11 cellular contexts compared by ENCODE assay signal in the genomic region with DNA sequence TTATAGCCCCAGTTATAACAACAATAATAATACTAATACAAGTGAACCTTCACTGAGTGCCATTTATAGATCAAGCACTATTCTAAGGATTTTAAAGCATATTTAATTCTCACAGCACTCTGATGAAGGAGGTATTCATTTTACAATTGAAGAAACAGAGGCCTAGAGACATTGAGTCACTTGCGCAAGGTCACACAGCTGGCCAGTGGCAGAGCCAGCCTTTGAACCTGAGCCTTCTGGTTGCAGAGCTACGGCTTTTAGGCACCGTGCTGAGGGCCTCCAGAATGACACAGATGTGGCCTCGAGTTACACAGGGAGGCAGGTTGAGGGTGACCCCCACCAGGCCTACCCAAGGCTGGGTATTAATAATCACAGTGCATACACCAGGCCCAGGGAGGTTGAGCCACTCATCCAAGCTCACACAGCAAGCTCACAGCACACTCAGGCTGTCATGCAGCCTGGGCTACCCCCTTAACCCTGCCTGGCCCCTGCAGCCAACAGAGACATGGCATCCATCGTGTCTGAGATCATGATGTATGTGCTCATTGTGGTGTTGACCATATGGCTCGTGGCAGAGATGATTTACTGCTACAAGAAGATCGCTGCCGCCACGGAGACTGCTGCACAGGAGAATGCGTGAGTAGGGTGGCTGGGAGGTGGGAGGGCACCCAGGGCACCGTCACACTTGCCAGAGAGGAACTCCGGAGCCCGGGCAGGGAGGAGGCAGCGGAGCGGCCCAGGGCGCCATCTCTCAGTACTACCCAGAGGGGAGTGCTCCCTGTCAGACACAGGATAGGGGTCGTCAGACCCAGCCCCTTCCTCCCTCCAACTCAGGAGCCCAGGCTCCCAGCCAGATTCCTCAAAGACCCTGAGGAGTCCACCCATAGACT. TPM values are rescaled to one million over a fixed set of nuclear protein-coding genes. Genes with fewer than 3 reads are reported as not detected.
A peak's percentile ranks its signal among the peaks of the same experiment; 100 is the strongest.
DNase-seq lines count a peak whose midpoint lies in the region; ATAC-seq and TF ChIP-seq lines count a peak whose summit lies in the region.
"Had no signal": no experiment of that assay in that cellular context is flagged by ENCODE, and none has a peak within 500 bp of the region (broad histone marks: within the 10 kb centered on the region; RNA-seq: fewer than 3 reads in every experiment).

No MANE protein-coding gene starts in this region.

- no peaks in the 10 kb centered on the region for H3K79me1 ChIP-seq in mesendoderm (ENCODE audit: low read length)

- H3K4me1 ChIP-seq in mesendoderm (ENCODE audit: control insufficient read depth, low read depth, low read length) (peaks cover 12% of the 10 kb centered on the region), mammary epithelial cell (ENCODE audit: insufficient read depth, low read length) (peaks cover 3% of the 10 kb centered on the region)

- in situ Hi-C loops in mammary epithelial cell (cut with MboI; ENCODE audit: low sequenced_read_pairs in 2 of 2): no loop called here

- no peaks in the 10 kb centered on the region for H3K9me3 ChIP-seq in WERI-Rb-1 (ENCODE audit: severe bottlenecking)
- no peaks in the 10 kb centered on the region for H3K9me3 ChIP-seq in mammary epithelial cell (replicated peaks; ENCODE audit: insufficient read depth, low read length)

- no peaks in the 10 kb centered on the region for H4K20me1 ChIP-seq in mammary epithelial cell (ENCODE audit: insufficient read depth, low read length)

- CTCF ChIA-PET in mammary epithelial cell (lab: Charles Lee; ENCODE audit: low non-redundant PET): no interaction called here

- H3K4me2 ChIP-seq in mesendoderm (ENCODE audit: low read length) (peak overlapping the region; percentile 18), mammary epithelial cell (ENCODE audit: insufficient read depth, low read depth, low read length) (no peak overlapping the region)

- H2BK15ac ChIP-seq in mesendoderm (replicated peaks; ENCODE audit: low read depth): no peak overlapping the region

- no peak for TF ChIP-seq CTCF in WERI-Rb-1 (IDR thresholded peaks at IDR 0.05; ENCODE audit: low read depth, low read length)
- no peak for TF ChIP-seq CTCF in mammary epithelial cell (conservative IDR thresholded peaks at IDR 0.05 in 1 of 2, IDR thresholded peaks at IDR 0.05 in 1 of 2; ENCODE audit: extremely low read depth in 1 of 2, insufficient read depth in 1 of 2, low read depth in 1 of 2, low read length in 2 of 2)

- no peak overlapping the region for H2AK5ac ChIP-seq in mesendoderm (ENCODE audit: low read length)

- H4K8ac ChIP-seq in mesendoderm (ENCODE audit: low read depth, low read length): no peak overlapping the region

- no peak overlapping the region for H3K4ac ChIP-seq in mesendoderm (ENCODE audit: low read depth, low read length)

- H2BK5ac ChIP-seq in mesendoderm (ENCODE audit: low read length): no peak overlapping the region

- no peak overlapping the region for H3K18ac ChIP-seq in mesendoderm (ENCODE audit: low read length)

- H2BK120ac ChIP-seq in mesendoderm (ENCODE audit: low read depth, low read length): no peak overlapping the region

- no peak overlapping the region for H3K23ac ChIP-seq in mesendoderm (ENCODE audit: low read length)

- no peak overlapping the region for H2AFZ ChIP-seq in mammary epithelial cell (ENCODE audit: low read depth, low read length)

- H3K27ac ChIP-seq in WERI-Rb-1 (peak overlapping the region; percentile 77), mesendoderm (ENCODE audit: low read depth, low read length) (no peak overlapping the region), mammary epithelial cell (ENCODE audit: insufficient read depth, low read depth, low read length) (no peak overlapping the region)

- H3K9ac ChIP-seq in mesendoderm (ENCODE audit: low read length): peak overlapping the region; percentile 68
- H3K9ac ChIP-seq in mammary epithelial cell (ENCODE audit: insufficient read depth, low read length): no peak overlapping the region

- no peaks in the 10 kb centered on the region for H3K27me3 ChIP-seq in WERI-Rb-1 (ENCODE audit: insufficient read depth, low read depth, severe bottlenecking)
- no peaks in the 10 kb centered on the region for H3K27me3 ChIP-seq in mesendoderm (ENCODE audit: insufficient read depth, low read length, poor library complexity)
- no peaks in the 10 kb centered on the region for H3K27me3 ChIP-seq in mammary epithelial cell (ENCODE audit: insufficient read depth, low read length)

- H3K4me3 ChIP-seq in WERI-Rb-1 (ENCODE audit: low read depth, low read length) (no peak overlapping the region), mesendoderm (ENCODE audit: low read length) (no peak overlapping the region), mammary epithelial cell (replicated peaks in 1 of 3; ENCODE audit: insufficient read depth in 1 of 3, low read depth in 2 of 3, low read length in 3 of 3) (no peak overlapping the region)

- DNase-seq in A172 (ENCODE audit: low spot score): peak; percentile 22
- DNase-seq in GDM1 (lab: John Stamatoyannopoulos, UW): peak; percentile 37
- DNase-seq in WERI-Rb-1: peak; percentile 87
- DNase-seq in mesendoderm: no peak
- no peak for DNase-seq in mammary epithelial cell
- DNase-seq in T-helper 1 cell: no peak
- DNase-seq: activated naive CD8-positive, alpha-beta T cell treated with anti-CD3 and anti-CD28 coated beads for 36 hours; NCI-H1048 had no signal

- peaks cover 90% of the 10 kb centered on the region for H3K36me3 ChIP-seq in WERI-Rb-1
- no peaks in the 10 kb centered on the region for H3K36me3 ChIP-seq in mesendoderm (ENCODE audit: control insufficient read depth, insufficient read depth, low read length)
- H3K36me3 ChIP-seq in mammary epithelial cell (ENCODE audit: insufficient read depth, low read length): no peaks in the 10 kb centered on the region

- H3K56ac ChIP-seq in mesendoderm (ENCODE audit: low read length): peak overlapping the region; percentile 88

- no peak overlapping the region for H4K5ac ChIP-seq in mesendoderm (ENCODE audit: low read length)

- H3K79me2 ChIP-seq in mesendoderm (ENCODE audit: control insufficient read depth, insufficient read depth, low read length) (no peaks in the 10 kb centered on the region), mammary epithelial cell (ENCODE audit: insufficient read depth, low read length) (no peaks in the 10 kb centered on the region)

- ATAC-seq in HG03378 (IDR thresholded peaks at IDR 0.05; ENCODE audit: unreplicated experiment) (no peak), HG02610 (IDR thresholded peaks at IDR 0.05; ENCODE audit: unreplicated experiment) (no peak)

- no TSS peak for BruUV-seq in mammary epithelial cell (replicated peaks; lab: Mats Ljungman, UMichigan)

- intact Hi-C loops in mammary epithelial cell (cut with micrococcal nuclease): no loop called here

- dilution Hi-C loops in mammary epithelial cell (cut with HindIII; ENCODE audit: low sequenced_read_pairs): no loop called here

- WGBS in mesendoderm (ENCODE audit: extremely low coverage, insufficient coverage, low lambda C conversion rate): no CpG with 5 or more reads among the region's 17 CpGs
- 92% methylated on average over 16 of the region's 17 CpGs for WGBS in mammary epithelial cell (ENCODE audit: low coverage, missing lambda C conversion rate)

RNA-seq across cellular contexts. Expression of a gene that starts 2.7 kb away (rescaled TPM):
- total RNA-seq in A172 (2014; rRNA removed; shearing (Covaris generic)): not detected in 2 replicates
- polyA plus RNA-seq in mesendoderm (2013, experiment 1 of 2): 2.0 TPM
- 2.0 TPM for polyA plus RNA-seq in mesendoderm (2013, experiment 2 of 2)
- total RNA-seq in mammary epithelial cell: 1 to 10 TPM in 1 of 2 donors, not detected in 1; 1.0 TPM
- polyA plus RNA-seq in mammary epithelial cell: not detected
- polyA minus RNA-seq in mammary epithelial cell: not detected
- total RNA-seq: endothelial cell of umbilical vein had no signal

RNA-seq across cellular contexts. Expression of a gene that starts 8.6 kb away (rescaled TPM):
- 8.5 and 10.8 TPM in 2 replicates for total RNA-seq in A172 (2014; rRNA removed; shearing (Covaris generic))
- 0.63 TPM for polyA plus RNA-seq in mesendoderm (2013, experiment 1 of 2)
- 0.81 TPM for polyA plus RNA-seq in mesendoderm (2013, experiment 2 of 2)
- total RNA-seq in mammary epithelial cell: under 1 TPM; 0.71 to 0.83 TPM
- 0.29 TPM for polyA plus RNA-seq in mammary epithelial cell
- polyA minus RNA-seq in mammary epithelial cell: not detected

RNA-seq across cellular contexts. Expression of a gene that starts 38.7 kb away (rescaled TPM):
- total RNA-seq in A172 (2014; rRNA removed; shearing (Covaris generic)): 20.2 and 26.9 TPM in 2 replicates
- 97.4 TPM for polyA plus RNA-seq in mesendoderm (2013, experiment 1 of 2)
- 98.6 TPM for polyA plus RNA-seq in mesendoderm (2013, experiment 2 of 2)
- 10 to 100 TPM; 19.8 to 54.4 TPM for total RNA-seq in mammary epithelial cell
- 30.2 TPM for polyA plus RNA-seq in mammary epithelial cell
- 61.8 TPM for polyA minus RNA-seq in mammary epithelial cell

Comparison
In these comparisons a context has a peak if more than half of its experiments do, and no peak if none do; other contexts are left out.
1. DNase-seq: peak in A172 (single experiment), GDM1 (single experiment) and WERI-Rb-1 (single experiment); none in mesendoderm (single experiment), mammary epithelial cell (single experiment) and T-helper 1 cell (0 of 5).